Comparison of ENCODE assay signal across 16 cellular contexts in the genomic region with DNA sequence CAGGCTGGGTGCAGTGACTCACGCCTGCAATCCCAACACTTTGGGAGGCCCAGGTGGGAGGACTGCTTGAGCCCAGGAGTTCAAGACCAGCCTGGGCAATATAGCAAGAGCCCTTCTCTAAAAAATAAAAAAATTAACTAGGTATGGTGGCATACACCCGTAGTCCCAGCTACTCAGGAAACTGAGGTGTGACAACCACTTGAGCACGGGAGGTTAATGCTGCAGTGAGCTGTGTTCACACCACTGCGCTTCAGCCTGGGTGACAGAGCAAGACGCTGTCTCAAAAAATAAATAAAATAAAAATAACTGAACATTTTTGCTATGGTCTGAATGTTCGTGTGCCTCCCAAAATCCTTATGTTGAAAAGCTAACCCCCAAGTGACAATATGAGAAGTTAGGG.
"Had no signal": no experiment of that assay in that cellular context is flagged by ENCODE, and none has a peak within 500 bp of the region (broad histone marks: within the 10 kb centered on the region; RNA-seq: fewer than 3 reads in every experiment).

No MANE protein-coding gene starts in this region.

- H3K27ac ChIP-seq: body of pancreas, coronary artery, foreskin keratinocyte, ovary, thyroid gland had no signal

- H3K4me1 ChIP-seq: body of pancreas, foreskin keratinocyte, thyroid gland had no signal

- H3K27me3 ChIP-seq: body of pancreas, foreskin keratinocyte, ovary, thyroid gland had no signal

- H3K9me3 ChIP-seq: body of pancreas, ovary, thyroid gland had no signal

- H3K36me3 ChIP-seq: ovary, thyroid gland had no signal

- H3K27ac Mint-ChIP-seq: nephron had no signal

- H3K27me3 Mint-ChIP-seq: activated B cell treated with CpG ODN at 0.5 μM for 24 hours had no signal

- H3K4me3 ChIP-seq: body of pancreas, coronary artery, ovary, thyroid gland had no signal

- H3K4me3 Mint-ChIP-seq: nephron had no signal

- ATAC-seq: body of pancreas, foreskin keratinocyte, sciatic nerve had no signal

- DNase-seq: activated B cell treated with CpG ODN at 0.5 μM for 24 hours; activated CD4-positive, alpha-beta T cell treated with anti-CD3 and anti-CD28 coated beads, Interleukin-2, amount 50 U/mL, for 1 hour; amygdala; body of pancreas; caudate nucleus; effector CD4-positive, alpha-beta T cell; foreskin keratinocyte; glutamatergic neuron; kidney glomerular epithelial cell; mesenchymal stem cell; ovary; stimulated activated CD4-positive, alpha-beta T cell treated with anti-CD3 and anti-CD28 coated beads, Interleukin-1b, Interleukin-23, amount 100 ng/mL, for 48 hours; thyroid gland had no signal

- H3K4me1 Mint-ChIP-seq: nephron had no signal
